Comparison of ENCODE assay signal across 8 cellular contexts in the genomic region with DNA sequence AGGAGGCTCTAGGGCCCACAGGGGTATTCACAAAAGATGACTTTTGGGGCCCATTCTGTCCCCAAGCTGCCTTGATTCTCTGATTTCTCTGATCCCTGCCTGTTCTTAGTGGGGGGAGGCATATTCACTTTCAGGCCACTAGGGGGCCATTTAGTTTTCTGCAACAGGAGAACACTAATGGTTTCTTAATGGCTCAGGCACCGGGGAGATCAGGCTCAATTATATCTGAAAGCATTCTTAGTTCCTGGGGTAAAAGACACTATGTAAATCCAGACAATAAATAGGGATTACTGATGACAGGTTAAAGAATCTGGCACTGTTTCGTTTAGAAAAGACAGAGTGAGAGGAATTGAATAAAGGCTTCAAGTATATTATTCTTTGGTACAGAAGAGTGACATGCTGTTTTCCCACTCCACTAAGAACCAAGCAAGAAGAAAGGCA. TPM values are rescaled to one million over a fixed set of nuclear protein-coding genes. Genes with fewer than 3 reads are reported as not detected.
DNase-seq lines count a peak whose midpoint lies in the region; ATAC-seq, FAIRE-seq and TF ChIP-seq lines count a peak whose summit lies in the region.

No MANE protein-coding gene starts in this region.

- DNase-seq in Daoy (ENCODE audit: low read depth) (peak; percentile 46), RCC 7860 (ENCODE audit: low spot score) (peak; percentile 40), glutamatergic neuron (peak; percentile 42), psoas muscle (no peak)
- DNase-seq in Jurkat, Clone E6-1 (ENCODE audit: low read depth, low spot score), result peak; percentile 60
- no peak for DNase-seq in activated naive CD4-positive, alpha-beta T cell treated with anti-CD3 and anti-CD28 coated beads, Interleukin-2, amount 50 U/mL, for 72 hours (ENCODE audit: low spot score in 2 of 2)

- H3K9me3 Mint-ChIP-seq in activated naive CD4-positive, alpha-beta T cell treated with anti-CD3 and anti-CD28 coated beads, Interleukin-2, amount 50 U/mL, for 72 hours, result no peaks in the 10 kb centered on the region
- H3K9me3 Mint-ChIP-seq in glutamatergic neuron (ENCODE audit: unreplicated experiment), result peaks cover 7% of the 10 kb centered on the region

- intact Hi-C loops in psoas muscle (cut with DNase I), result loop anchor here (1.0 to 5.0 kb wide), 2 partner anchors 101 kb away; no protein-coding TSS in a partner anchor

- H3K4me1 Mint-ChIP-seq in glutamatergic neuron (ENCODE audit: low read depth, unreplicated experiment), result peaks cover 18% of the 10 kb centered on the region

- peaks cover 6% of the 10 kb centered on the region for H3K27me3 Mint-ChIP-seq in glutamatergic neuron (ENCODE audit: unreplicated experiment)

- WGBS in psoas muscle, 3 donors, result 0 to 3% (median 2%) methylated on average over 2 of the region's 2 CpGs

- H3K36me3 Mint-ChIP-seq in activated naive CD4-positive, alpha-beta T cell treated with anti-CD3 and anti-CD28 coated beads, Interleukin-2, amount 50 U/mL, for 72 hours, result peaks cover 5 to 6% of the 10 kb centered on the region in 2 donors
- no peaks in the 10 kb centered on the region for H3K36me3 Mint-ChIP-seq in glutamatergic neuron (ENCODE audit: unreplicated experiment)

- no peaks in the 10 kb centered on the region for H3K9me3 ChIP-seq in psoas muscle

- peak overlapping the region; percentile 64 for H3K27ac ChIP-seq in psoas muscle

- H3K27me3 ChIP-seq in psoas muscle (ENCODE audit: insufficient read depth in 3 of 3, low read length in 2 of 3), result no peaks in the 10 kb centered on the region

- H3K4me1 ChIP-seq in psoas muscle, result peaks cover 10% of the 10 kb centered on the region

- ATAC-seq in activated naive CD4-positive, alpha-beta T cell treated with anti-CD3 and anti-CD28 coated beads, Interleukin-2, amount 50 U/mL, for 72 hours, result peak; percentile 19 to 33
- ATAC-seq in psoas muscle (peak in 2 of 4 donors; percentile 32 to 55), GM21360 (IDR thresholded peaks at IDR 0.05; ENCODE audit: unreplicated experiment) (no peak), GM18873 (IDR thresholded peaks at IDR 0.05; ENCODE audit: low FRiP score, unreplicated experiment) (no peak)

- peak overlapping the region; percentile 31 for H3K4me3 Mint-ChIP-seq in glutamatergic neuron (ENCODE audit: unreplicated experiment)

- no peak overlapping the region for H3K27ac Mint-ChIP-seq in activated naive CD4-positive, alpha-beta T cell treated with anti-CD3 and anti-CD28 coated beads, Interleukin-2, amount 50 U/mL, for 72 hours
- H3K27ac Mint-ChIP-seq in glutamatergic neuron (ENCODE audit: unreplicated experiment), result peak overlapping the region; percentile 60

- TF ChIP-seq CTCF in glutamatergic neuron (IDR thresholded peaks at IDR 0.05; ENCODE audit: partially characterized antibody, unreplicated experiment) (peak; percentile 97), psoas muscle (IDR thresholded peaks at IDR 0.05) (peak; percentile 90)

- H3K36me3 ChIP-seq in psoas muscle (ENCODE audit: insufficient read depth in 1 of 2, low read depth in 1 of 2), result no peaks in the 10 kb centered on the region

- no peak overlapping the region for H3K4me3 ChIP-seq in Jurkat, Clone E6-1 (ENCODE audit: low read length)
- no peak overlapping the region for H3K4me3 ChIP-seq in psoas muscle

- FAIRE-seq in RCC 7860 (lab: Jason Lieb, UNC), result peak; percentile 18

RNA-seq across cellular contexts. Expression of a gene that starts 2.5 kb away (rescaled TPM):
- 12.9 and 15.5 TPM in 2 replicates for total RNA-seq in Daoy (2014; rRNA removed; shearing (Covaris generic))
- polyA plus RNA-seq in Jurkat, Clone E6-1 (2012; ENCODE audit: insufficient read depth, insufficient read length), result 23.3 TPM
- total RNA-seq in activated naive CD4-positive, alpha-beta T cell treated with anti-CD3 and anti-CD28 coated beads, Interleukin-2, amount 50 U/mL, for 72 hours, result 10 to 100 TPM in 1 of 2 donors, 1 to 10 TPM in 1; 5.8 to 14.2 TPM
- 15.9 TPM for total RNA-seq in glutamatergic neuron (ENCODE audit: unreplicated experiment)
- 10 to 100 TPM; 22.3 to 32.4 (median 28.9) TPM for total RNA-seq in psoas muscle
- 10 to 100 TPM in 1 of 3 donors, 1 to 10 TPM in 2; 5.8 to 14.5 (median 7.9) TPM for polyA plus RNA-seq in psoas muscle

RNA-seq across cellular contexts. Expression of a gene that starts 13.2 kb away (rescaled TPM):
- total RNA-seq in Daoy (2014; rRNA removed; shearing (Covaris generic)), result 0.29 and 1.3 TPM in 2 replicates
- polyA plus RNA-seq in Jurkat, Clone E6-1 (2012; ENCODE audit: insufficient read depth, insufficient read length), result 20.5 TPM
- 10 to 100 TPM; 63.5 to 91.5 TPM for total RNA-seq in activated naive CD4-positive, alpha-beta T cell treated with anti-CD3 and anti-CD28 coated beads, Interleukin-2, amount 50 U/mL, for 72 hours
- total RNA-seq in glutamatergic neuron (ENCODE audit: unreplicated experiment) (2.6 TPM), psoas muscle (1 to 10 TPM; 1.7 to 4.6 (median 3.5) TPM)
- polyA plus RNA-seq in psoas muscle, result 1 to 10 TPM in 2 of 3 donors, under 1 TPM in 1; 0.73 to 2.0 (median 1.6) TPM

RNA-seq across cellular contexts. Expression of a gene that starts 19.8 kb away (rescaled TPM):
- 5.4 and 6.1 TPM in 2 replicates for total RNA-seq in Daoy (2014; rRNA removed; shearing (Covaris generic))
- 1.5 TPM for polyA plus RNA-seq in Jurkat, Clone E6-1 (2012; ENCODE audit: insufficient read depth, insufficient read length)
- total RNA-seq in activated naive CD4-positive, alpha-beta T cell treated with anti-CD3 and anti-CD28 coated beads, Interleukin-2, amount 50 U/mL, for 72 hours, result 1 to 10 TPM; 1.6 to 2.8 TPM
- total RNA-seq in glutamatergic neuron (ENCODE audit: unreplicated experiment) (0.49 TPM), psoas muscle (100 to 1,000 TPM in 3 of 4 donors, 10 to 100 TPM in 1; 87.0 to 161 (median 129) TPM)
- polyA plus RNA-seq in psoas muscle, result 10 to 100 TPM; 14.5 to 50.5 (median 23.2) TPM

RNA-seq across cellular contexts. Expression of a gene that starts 29.9 kb away (rescaled TPM):
- total RNA-seq in Daoy (2014; rRNA removed; shearing (Covaris generic)), result not detected in 2 replicates
- not detected for polyA plus RNA-seq in Jurkat, Clone E6-1 (2012; ENCODE audit: insufficient read depth, insufficient read length)
- not detected for total RNA-seq in activated naive CD4-positive, alpha-beta T cell treated with anti-CD3 and anti-CD28 coated beads, Interleukin-2, amount 50 U/mL, for 72 hours
- total RNA-seq in glutamatergic neuron (ENCODE audit: unreplicated experiment), result not detected
- not detected for total RNA-seq in psoas muscle
- polyA plus RNA-seq in psoas muscle, result 1 to 10 TPM in 2 of 3 donors, under 1 TPM in 1; 0.49 to 4.8 (median 1.4) TPM

RNA-seq across cellular contexts. Expression of a gene that starts 37.1 kb away (rescaled TPM):
- 0.51 and 1.1 TPM in 2 replicates for total RNA-seq in Daoy (2014; rRNA removed; shearing (Covaris generic))
- 4.3 TPM for polyA plus RNA-seq in Jurkat, Clone E6-1 (2012; ENCODE audit: insufficient read depth, insufficient read length)
- total RNA-seq in activated naive CD4-positive, alpha-beta T cell treated with anti-CD3 and anti-CD28 coated beads, Interleukin-2, amount 50 U/mL, for 72 hours, result under 1 TPM; 0.06 to 0.50 TPM
- total RNA-seq in glutamatergic neuron (ENCODE audit: unreplicated experiment) (44.3 TPM), psoas muscle (1 to 10 TPM in 1 of 4 donors, under 1 TPM in 3; 0.05 to 2.4 (median 0.72) TPM)
- polyA plus RNA-seq in psoas muscle, result under 1 TPM; 0.42 to 0.79 (median 0.52) TPM

Comparison
In these comparisons a context has a peak if more than half of its experiments do, and no peak if none do; other contexts are left out.
1. DNase-seq: peak in Daoy (single experiment), Jurkat, Clone E6-1 (single experiment), RCC 7860 (single experiment) and glutamatergic neuron (single experiment); none in activated naive CD4-positive, alpha-beta T cell treated with anti-CD3 and anti-CD28 coated beads, Interleukin-2, amount 50 U/mL, for 72 hours (0 of 2) and psoas muscle (0 of 2).
2. ATAC-seq: peak in activated naive CD4-positive, alpha-beta T cell treated with anti-CD3 and anti-CD28 coated beads, Interleukin-2, amount 50 U/mL, for 72 hours (2 of 2); none in GM21360 (single experiment) and GM18873 (single experiment).
3. RNA of a gene that starts 13.2 kb away (total RNA-seq): 63.5 to 91.5 TPM in activated naive CD4-positive, alpha-beta T cell treated with anti-CD3 and anti-CD28 coated beads, Interleukin-2, amount 50 U/mL, for 72 hours; 1.7 to 4.6 TPM in psoas muscle, 2.6 TPM in glutamatergic neuron (single experiment) and 0.29 to 1.3 TPM in Daoy; every median in the first group is over 10 times any median in the second.
4. RNA of a gene that starts 19.8 kb away (total RNA-seq): 87.0 to 161 TPM in psoas muscle; 5.4 to 6.1 TPM in Daoy, 1.6 to 2.8 TPM in activated naive CD4-positive, alpha-beta T cell treated with anti-CD3 and anti-CD28 coated beads, Interleukin-2, amount 50 U/mL, for 72 hours and 0.49 TPM in glutamatergic neuron (single experiment); every median in the first group is over 10 times any median in the second.